Comparison of ENCODE assay signal across 26 cellular contexts in genomic region chr1:77532641-77533040, GRCh38.
"Had no signal": no experiment of that assay in that cellular context is flagged by ENCODE, and none has a peak within 500 bp of the region (broad histone marks: within the 10 kb centered on the region; RNA-seq: fewer than 3 reads in every experiment).

No MANE protein-coding gene starts in this region.

- H3K36me3 ChIP-seq: cardiac muscle cell, esophagus muscularis mucosa, heart left ventricle, neural progenitor cell, sigmoid colon, thyroid gland, upper lobe of right lung had no signal

- H3K9me3 Mint-ChIP-seq: activated B cell treated with CpG ODN at 0.5 μM for 24 hours, memory B cell had no signal

- H3K27me3 ChIP-seq: body of pancreas, cardiac muscle cell, esophagus muscularis mucosa, heart left ventricle, neural progenitor cell, sigmoid colon, thyroid gland, upper lobe of right lung had no signal

- H3K4me3 Mint-ChIP-seq: activated B cell treated with CpG ODN at 0.5 μM for 24 hours; activated CD4-positive, alpha-beta T cell treated with anti-CD3 and anti-CD28 coated beads for 36 hours; activated naive CD4-positive, alpha-beta T cell treated with anti-CD3 and anti-CD28 coated beads for 36 hours; activated naive CD8-positive, alpha-beta T cell treated with anti-CD3 and anti-CD28 coated beads, Interleukin-2, amount 10 ng/mL, durations not matched to agents 7 days and 5 days; activated T-cell treated with anti-CD3 and anti-CD28 coated beads, Interleukin-2, amount 50 U/mL, for 72 hours; memory B cell; naive B cell; neural progenitor cell had no signal

- H3K27ac Mint-ChIP-seq: activated B cell treated with CpG ODN at 0.5 μM for 24 hours; activated CD4-positive, alpha-beta T cell treated with anti-CD3 and anti-CD28 coated beads for 36 hours; activated naive CD4-positive, alpha-beta T cell treated with anti-CD3 and anti-CD28 coated beads for 36 hours; activated naive CD8-positive, alpha-beta T cell treated with anti-CD3 and anti-CD28 coated beads, Interleukin-2, amount 10 ng/mL, durations not matched to agents 7 days and 5 days; activated T-cell treated with anti-CD3 and anti-CD28 coated beads, Interleukin-2, amount 50 U/mL, for 72 hours; memory B cell; neural progenitor cell; progenitor cell of endocrine pancreas had no signal

- H3K36me3 Mint-ChIP-seq: memory B cell, naive B cell had no signal

- H3K4me2 ChIP-seq: neural progenitor cell had no signal

- DNase-seq: activated B cell treated with CpG ODN at 0.5 μM for 24 hours; activated CD4-positive, alpha-beta T cell treated with anti-CD3 and anti-CD28 coated beads, Interleukin-2, amount 50 U/mL, for 4 hours; activated effector memory CD4-positive, alpha-beta T cell treated with Interleukin-2 at 50 U/mL for 16 hours; activated naive CD4-positive, alpha-beta T cell treated with anti-CD3 and anti-CD28 coated beads for 36 hours; activated naive CD8-positive, alpha-beta T cell treated with anti-CD3 and anti-CD28 coated beads, Interleukin-2, amount 10 ng/mL, durations not matched to agents 7 days and 5 days; activated T-cell treated with anti-CD3 and anti-CD28 coated beads, Interleukin-2, amount 50 U/mL, for 72 hours; amniotic stem cell; body of pancreas; heart left ventricle; islet precursor cell; left colon; naive B cell; retina; sigmoid colon; stimulated activated CD4-positive, alpha-beta T cell treated with anti-CD3 and anti-CD28 coated beads, Interleukin-2, amount 100 ng/mL, for 48 hours; stimulated activated CD8-positive, alpha-beta memory T cell treated with anti-CD3 and anti-CD28 coated beads, Interleukin-4, amount 100 ng/mL, for 48 hours; stimulated activated naive CD4-positive, alpha-beta T cell; T-helper 9 cell; thyroid gland; upper lobe of right lung had no signal

- H2AFZ ChIP-seq: neural progenitor cell had no signal

- ATAC-seq: body of pancreas, heart left ventricle, upper lobe of right lung had no signal

- H3K9me3 ChIP-seq: body of pancreas, esophagus muscularis mucosa, heart left ventricle, sigmoid colon, thyroid gland, upper lobe of right lung had no signal

- H3K4me3 ChIP-seq: body of pancreas, cardiac muscle cell, esophagus muscularis mucosa, heart left ventricle, neural progenitor cell, sigmoid colon, thyroid gland, upper lobe of right lung had no signal

- H3K27me3 Mint-ChIP-seq: activated CD4-positive, alpha-beta T cell treated with anti-CD3 and anti-CD28 coated beads for 36 hours; activated naive CD8-positive, alpha-beta T cell treated with anti-CD3 and anti-CD28 coated beads, Interleukin-2, amount 10 ng/mL, durations not matched to agents 7 days and 5 days; naive B cell; progenitor cell of endocrine pancreas had no signal

- H3K4me1 Mint-ChIP-seq: neural progenitor cell had no signal

- H3K4me1 ChIP-seq: neural progenitor cell, sigmoid colon, thyroid gland had no signal

- H3K27ac ChIP-seq: body of pancreas, cardiac muscle cell, esophagus muscularis mucosa, heart left ventricle, neural progenitor cell, sigmoid colon, thyroid gland, upper lobe of right lung had no signal
